Comparison of ENCODE assay signal across 8 cellular contexts in the genomic region with DNA sequence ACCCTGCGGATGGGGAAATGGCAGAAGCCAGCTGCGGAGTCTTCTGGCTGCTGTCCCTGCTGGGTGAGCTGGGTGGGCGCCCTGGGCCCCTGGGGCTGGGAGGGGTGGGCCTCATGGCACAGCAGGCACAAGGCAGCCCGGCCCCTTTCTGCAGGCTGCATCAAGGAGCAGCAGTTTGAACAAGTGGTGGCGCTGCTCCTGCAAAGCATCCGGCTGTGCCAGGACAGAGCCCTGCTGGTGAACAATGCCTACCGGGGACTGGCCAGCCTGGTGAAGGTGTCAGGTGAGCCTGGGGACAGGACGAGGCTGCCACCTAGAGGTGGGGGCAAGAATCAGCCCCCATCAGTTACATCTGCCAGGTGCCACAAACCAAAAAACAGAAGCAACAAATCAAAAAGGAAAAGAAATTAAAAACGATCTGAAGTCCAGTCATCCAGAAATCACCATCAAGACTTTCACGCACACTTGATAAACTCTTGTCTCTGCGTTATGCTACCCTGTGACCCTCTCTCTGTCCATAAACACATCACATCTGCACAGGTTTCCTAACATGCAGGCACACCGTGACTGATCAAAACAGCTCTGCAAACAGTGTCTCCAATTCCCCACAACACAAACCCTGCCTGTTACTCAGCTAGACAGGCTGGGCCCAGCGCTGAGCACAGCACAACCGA. TPM values are rescaled to one million over a fixed set of nuclear protein-coding genes. Genes with fewer than 3 reads are reported as not detected.
DNase-seq lines count a peak whose midpoint lies in the region; FAIRE-seq and TF ChIP-seq lines count a peak whose summit lies in the region.

No MANE protein-coding gene starts in this region.

- CTCF ChIA-PET in mammary epithelial cell (lab: Charles Lee; ENCODE audit: low non-redundant PET): no interaction called here

- no peak overlapping the region for H3K27ac Mint-ChIP-seq in nephron

- WGBS in mammary epithelial cell (ENCODE audit: low coverage, missing lambda C conversion rate): 70% methylated on average over 14 of the region's 14 CpGs

- H3K9me3 ChIP-seq in WERI-Rb-1 (ENCODE audit: severe bottlenecking): no peaks in the 10 kb centered on the region
- H3K9me3 ChIP-seq in mammary epithelial cell (replicated peaks; ENCODE audit: insufficient read depth, low read length): no peaks in the 10 kb centered on the region

- no peak overlapping the region for H2AFZ ChIP-seq in mammary epithelial cell (ENCODE audit: low read depth, low read length)

- no peaks in the 10 kb centered on the region for H3K27me3 ChIP-seq in WERI-Rb-1 (ENCODE audit: insufficient read depth, low read depth, severe bottlenecking)
- no peaks in the 10 kb centered on the region for H3K27me3 ChIP-seq in mammary epithelial cell (ENCODE audit: insufficient read depth, low read length)

- TF ChIP-seq CTCF in AG09309 (IDR thresholded peaks at IDR 0.05; ENCODE audit: control insufficient read depth, insufficient read depth, low read depth, low read length, missing control alignments): peak; percentile 52
- peak; percentile 71 for TF ChIP-seq CTCF in WERI-Rb-1 (IDR thresholded peaks at IDR 0.05; ENCODE audit: low read depth, low read length)
- TF ChIP-seq CTCF in mammary epithelial cell (conservative IDR thresholded peaks at IDR 0.05 in 1 of 2, IDR thresholded peaks at IDR 0.05 in 1 of 2; ENCODE audit: extremely low read depth in 1 of 2, insufficient read depth in 1 of 2, low read depth in 1 of 2, low read length in 2 of 2): peak; percentile 66 to 79
- peak in 2 of 3 experiments; percentile 15 to 32 for TF ChIP-seq CTCF in nephron (IDR thresholded peaks at IDR 0.05; ENCODE audit: unreplicated experiment in 3 of 3)

- H3K4me1 Mint-ChIP-seq in nephron: peaks cover 4% of the 10 kb centered on the region

- no peak overlapping the region for H3K4me3 ChIP-seq in AG09309 (ENCODE audit: control insufficient read depth, low read depth, low read length)
- no peak overlapping the region for H3K4me3 ChIP-seq in WERI-Rb-1 (ENCODE audit: low read depth, low read length)
- no peak overlapping the region for H3K4me3 ChIP-seq in mammary epithelial cell (replicated peaks in 1 of 3; ENCODE audit: insufficient read depth in 1 of 3, low read depth in 2 of 3, low read length in 3 of 3)

- dilution Hi-C loops in mammary epithelial cell (cut with HindIII; ENCODE audit: low sequenced_read_pairs): no loop called here

- H4K20me1 ChIP-seq in mammary epithelial cell (ENCODE audit: insufficient read depth, low read length): no peaks in the 10 kb centered on the region

- DNase-seq in AG09309 (ENCODE audit: low read depth) (no peak), HK-2 (ENCODE audit: unreplicated experiment) (peak; percentile 56), WERI-Rb-1 (peak; percentile 51), mammary epithelial cell (peak; percentile 53), AML-193 (lab: John Stamatoyannopoulos, UW) (no peak), H54 (ENCODE audit: insufficient read length, low spot score) (no peak), MV-4-11 (lab: John Stamatoyannopoulos, UW) (no peak)

- intact Hi-C loops in mammary epithelial cell (cut with micrococcal nuclease): loop anchor here (2.0 kb wide), 1 partner anchor 47 kb away; the partner anchor contains the start of genes SURF1 and SURF2

- H3K27me3 Mint-ChIP-seq in nephron (ENCODE audit: low read depth): no peaks in the 10 kb centered on the region

- H3K36me3 ChIP-seq in WERI-Rb-1 (peaks cover 44% of the 10 kb centered on the region), mammary epithelial cell (ENCODE audit: insufficient read depth, low read length) (peaks cover 5% of the 10 kb centered on the region)

- no peak for TF ChIP-seq POLR2A in H54 (IDR thresholded peaks at IDR 0.05; ENCODE audit: low read depth, low read length)

- H3K36me3 Mint-ChIP-seq in nephron (ENCODE audit: low read depth): peaks cover 25% of the 10 kb centered on the region

- in situ Hi-C loops in mammary epithelial cell (cut with MboI; ENCODE audit: low sequenced_read_pairs in 2 of 2): loop anchor here in 1 of 2 donors (10.0 kb wide), 1 partner anchor 219 kb away; no protein-coding TSS in a partner anchor

- no peaks in the 10 kb centered on the region for H3K79me2 ChIP-seq in mammary epithelial cell (ENCODE audit: insufficient read depth, low read length)

- H3K27ac ChIP-seq in WERI-Rb-1 (no peak overlapping the region), mammary epithelial cell (ENCODE audit: insufficient read depth, low read depth, low read length) (no peak overlapping the region)

- no TSS peak for BruUV-seq in mammary epithelial cell (replicated peaks; lab: Mats Ljungman, UMichigan)

- no peak overlapping the region for H3K9ac ChIP-seq in mammary epithelial cell (ENCODE audit: insufficient read depth, low read length)

- H3K4me1 ChIP-seq in mammary epithelial cell (ENCODE audit: insufficient read depth, low read length): no peaks in the 10 kb centered on the region

- no peaks in the 10 kb centered on the region for H3K9me3 Mint-ChIP-seq in nephron

- no peak overlapping the region for H3K4me2 ChIP-seq in mammary epithelial cell (ENCODE audit: insufficient read depth, low read depth, low read length)

- FAIRE-seq in H54 (lab: Jason Lieb, UNC): no peak

- no peak overlapping the region for H3K4me3 Mint-ChIP-seq in nephron

RNA-seq across cellular contexts. Expression of gene REXO4, which starts 13.9 kb away (rescaled TPM):
- 10 to 100 TPM; 14.8 to 33.1 TPM for total RNA-seq in mammary epithelial cell
- polyA plus RNA-seq in mammary epithelial cell: 27.9 TPM
- polyA minus RNA-seq in mammary epithelial cell: 14.7 TPM

RNA-seq across cellular contexts. Expression of gene ADAMTS13, which starts 18.3 kb away (rescaled TPM):
- total RNA-seq in mammary epithelial cell: 1 to 10 TPM; 2.0 to 5.2 TPM
- 1.8 TPM for polyA plus RNA-seq in mammary epithelial cell
- polyA minus RNA-seq in mammary epithelial cell: 1.9 TPM

RNA-seq across cellular contexts. Expression of gene STKLD1, which starts 27.7 kb away (rescaled TPM):
- 1 to 10 TPM in 1 of 2 donors, under 1 TPM in 1; 0.67 to 1.0 TPM for total RNA-seq in mammary epithelial cell
- 0.17 TPM for polyA plus RNA-seq in mammary epithelial cell
- not detected for polyA minus RNA-seq in mammary epithelial cell

RNA-seq across cellular contexts. Expression of gene SURF4, which starts 28.0 kb away (rescaled TPM):
- total RNA-seq in mammary epithelial cell: 100 to 1,000 TPM; 192 to 214 TPM
- 206 TPM for polyA plus RNA-seq in mammary epithelial cell
- 325 TPM for polyA minus RNA-seq in mammary epithelial cell

RNA-seq across cellular contexts. Expression of gene SURF2, which starts 47.6 kb away (rescaled TPM):
- total RNA-seq in mammary epithelial cell: 10 to 100 TPM; 22.5 to 42.2 TPM
- 39.2 TPM for polyA plus RNA-seq in mammary epithelial cell
- 35.4 TPM for polyA minus RNA-seq in mammary epithelial cell

Comparison
In these comparisons a context has a peak if more than half of its experiments do, and no peak if none do; other contexts are left out.
1. DNase-seq: peak in HK-2 (single experiment), WERI-Rb-1 (single experiment) and mammary epithelial cell (single experiment); none in AG09309 (single experiment), AML-193 (0 of 2), H54 (single experiment) and MV-4-11 (single experiment).
2. Peak in every context shown above with its lines, with median percentiles within 50 percentile points of each other: CTCF ChIP-seq.